In the genomic region with DNA sequence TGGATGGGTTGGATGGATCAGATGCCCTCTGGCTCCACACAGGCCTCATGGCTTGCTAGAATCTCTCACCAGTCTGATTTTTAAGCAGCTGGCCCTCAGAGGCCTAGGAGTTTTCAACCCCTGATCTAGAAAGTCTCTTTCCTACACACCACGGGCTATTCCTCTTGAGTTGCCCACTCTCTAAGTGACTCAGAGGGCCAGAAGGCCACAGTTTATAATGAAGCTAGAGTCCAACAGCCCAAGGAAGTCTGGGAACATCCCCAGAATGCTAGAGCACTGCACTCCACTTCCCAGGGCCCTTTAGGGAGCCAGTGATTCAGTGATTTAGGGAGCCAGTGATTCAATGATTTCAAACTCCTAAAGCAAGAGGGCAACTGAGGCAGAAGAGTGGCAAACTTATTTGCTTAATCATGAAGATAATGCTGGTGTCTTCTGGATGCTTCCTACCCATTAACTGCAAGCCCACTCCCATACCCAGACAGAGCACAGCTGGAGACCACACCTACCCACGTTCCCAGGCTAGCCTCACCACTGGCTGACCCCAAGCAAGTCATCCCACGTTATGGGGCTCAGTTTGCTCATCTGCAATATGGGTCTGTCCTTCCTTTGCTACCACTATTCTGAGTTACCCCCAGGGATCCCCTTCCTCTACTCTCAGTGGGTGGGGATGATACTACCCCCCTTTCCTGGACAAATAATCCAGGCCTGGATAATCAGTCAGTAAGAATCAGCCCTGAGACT, we compare ENCODE assay signal across 1 cellular context.
TF ChIP-seq lines count a peak whose summit lies in the region.

No MANE protein-coding gene starts in this region.

TF ChIP-seq in neural cell, 6 proteins besides CTCF, POLR2A, EP300 and RAD21 (continued from another document):
- TF ChIP-seq, protein P1, sequence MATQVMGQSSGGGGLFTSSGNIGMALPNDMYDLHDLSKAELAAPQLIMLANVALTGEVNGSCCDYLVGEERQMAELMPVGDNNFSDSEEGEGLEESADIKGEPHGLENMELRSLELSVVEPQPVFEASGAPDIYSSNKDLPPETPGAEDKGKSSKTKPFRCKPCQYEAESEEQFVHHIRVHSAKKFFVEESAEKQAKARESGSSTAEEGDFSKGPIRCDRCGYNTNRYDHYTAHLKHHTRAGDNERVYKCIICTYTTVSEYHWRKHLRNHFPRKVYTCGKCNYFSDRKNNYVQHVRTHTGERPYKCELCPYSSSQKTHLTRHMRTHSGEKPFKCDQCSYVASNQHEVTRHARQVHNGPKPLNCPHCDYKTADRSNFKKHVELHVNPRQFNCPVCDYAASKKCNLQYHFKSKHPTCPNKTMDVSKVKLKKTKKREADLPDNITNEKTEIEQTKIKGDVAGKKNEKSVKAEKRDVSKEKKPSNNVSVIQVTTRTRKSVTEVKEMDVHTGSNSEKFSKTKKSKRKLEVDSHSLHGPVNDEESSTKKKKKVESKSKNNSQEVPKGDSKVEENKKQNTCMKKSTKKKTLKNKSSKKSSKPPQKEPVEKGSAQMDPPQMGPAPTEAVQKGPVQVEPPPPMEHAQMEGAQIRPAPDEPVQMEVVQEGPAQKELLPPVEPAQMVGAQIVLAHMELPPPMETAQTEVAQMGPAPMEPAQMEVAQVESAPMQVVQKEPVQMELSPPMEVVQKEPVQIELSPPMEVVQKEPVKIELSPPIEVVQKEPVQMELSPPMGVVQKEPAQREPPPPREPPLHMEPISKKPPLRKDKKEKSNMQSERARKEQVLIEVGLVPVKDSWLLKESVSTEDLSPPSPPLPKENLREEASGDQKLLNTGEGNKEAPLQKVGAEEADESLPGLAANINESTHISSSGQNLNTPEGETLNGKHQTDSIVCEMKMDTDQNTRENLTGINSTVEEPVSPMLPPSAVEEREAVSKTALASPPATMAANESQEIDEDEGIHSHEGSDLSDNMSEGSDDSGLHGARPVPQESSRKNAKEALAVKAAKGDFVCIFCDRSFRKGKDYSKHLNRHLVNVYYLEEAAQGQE (IDR thresholded peaks at IDR 0.05; ENCODE audit: borderline replicate concordance): no peak
